20 cellular contexts compared by ENCODE assay signal in genomic region chr12:71771069-71771468, GRCh38. TPM values are rescaled to one million over a fixed set of nuclear protein-coding genes. Genes with fewer than 3 reads are reported as not detected.
A peak's percentile ranks its signal among the peaks of the same experiment; 100 is the strongest.
DNase-seq lines count a peak whose midpoint lies in the region; ATAC-seq and TF ChIP-seq lines count a peak whose summit lies in the region.
"Had no signal": no experiment of that assay in that cellular context is flagged by ENCODE, and none has a peak within 500 bp of the region (broad histone marks: within the 10 kb centered on the region; RNA-seq: fewer than 3 reads in every experiment).

No MANE protein-coding gene starts in this region.

- H3K36me3 ChIP-seq in adipocyte (ENCODE audit: control insufficient read depth, insufficient read depth, low read length, severe bottlenecking) (peaks cover 52% of the 10 kb centered on the region), prostate gland (no peaks in the 10 kb centered on the region)

- no peaks in the 10 kb centered on the region for H3K9me3 ChIP-seq in adipocyte (ENCODE audit: control insufficient read depth, low read length)
- no peaks in the 10 kb centered on the region for H3K9me3 ChIP-seq in prostate gland
- H3K9me3 ChIP-seq: HAP-1, SK-N-SH had no signal

- H3K27ac ChIP-seq in prostate gland = peak overlapping the region; percentile 17 to 56

- H3K4me3 ChIP-seq in adipocyte (ENCODE audit: low read length) (peak overlapping the region; percentile 8), fibroblast of villous mesenchyme (ENCODE audit: low read depth, low read length) (no peak overlapping the region), prostate gland (no peak overlapping the region)
- H3K4me3 ChIP-seq: HAP-1, K562 had no signal

- no peak overlapping the region for H3K9ac ChIP-seq in adipocyte (ENCODE audit: low read length)
- H3K9ac ChIP-seq: SK-N-SH had no signal

- ATAC-seq in GM21423 (IDR thresholded peaks at IDR 0.05; ENCODE audit: unreplicated experiment) = no peak
- ATAC-seq: K562 had no signal

- TF ChIP-seq CTCF in fibroblast of villous mesenchyme (IDR thresholded peaks at IDR 0.05; ENCODE audit: insufficient read depth, low read depth, low read length) (no peak), prostate gland (IDR thresholded peaks at IDR 0.05) (no peak)

- H3K4me1 ChIP-seq in adipocyte (ENCODE audit: control insufficient read depth, insufficient read depth, low read length) (peaks cover 27% of the 10 kb centered on the region), prostate gland (replicated peaks) (no peaks in the 10 kb centered on the region)

- peak; percentile 18 for DNase-seq in EH (ENCODE audit: low read depth)
- no peak for DNase-seq in adipocyte (ENCODE audit: low read depth)
- peak; percentile 74 for DNase-seq in fibroblast of villous mesenchyme (ENCODE audit: low read depth)
- DNase-seq in prostate gland (ENCODE audit: low spot score) = peak; percentile 9
- no peak for DNase-seq in epidermal melanocyte (ENCODE audit: insufficient read length, low spot score)
- DNase-seq in foreskin melanocyte = no peak
- DNase-seq: ACHN, AML-193, COR-L47, GDM1, NCI-H1694 treated with DMSO at 0.1 percent for 48 hours, NCI-H2107, NCI-H510A, NCI-H774, OCI-M1, SHP77 treated with DMSO at 0.1 percent for 48 hours, SK-N-SH had no signal

- intact Hi-C loops in prostate gland (cut with DNase I) = no loop called here

- 32% methylated on average over 2 of the region's 2 CpGs for WGBS in prostate gland

- H3K27me3 ChIP-seq in adipocyte (replicated peaks; ENCODE audit: control insufficient read depth, insufficient read depth, low read length) (no peaks in the 10 kb centered on the region), prostate gland (replicated peaks; ENCODE audit: insufficient read depth) (no peaks in the 10 kb centered on the region)

- TF ChIP-seq POLR2A in prostate gland (IDR thresholded peaks at IDR 0.05) = no peak

RNA-seq across cellular contexts. Expression of gene RAB21, which starts 16.4 kb away (rescaled TPM):
- total RNA-seq in fibroblast of villous mesenchyme = 9.3 and 12.5 TPM in 2 replicates
- 10 to 100 TPM; 20.8 to 23.7 TPM for total RNA-seq in prostate gland

Comparison
In these comparisons a context has a peak if more than half of its experiments do, and no peak if none do; other contexts are left out.
1. DNase-seq: peak in EH (single experiment), fibroblast of villous mesenchyme (single experiment) and prostate gland (single experiment); none in adipocyte (single experiment), epidermal melanocyte (single experiment) and foreskin melanocyte (single experiment).